ENCODE assay signal across 17 cellular contexts in the genomic region with DNA sequence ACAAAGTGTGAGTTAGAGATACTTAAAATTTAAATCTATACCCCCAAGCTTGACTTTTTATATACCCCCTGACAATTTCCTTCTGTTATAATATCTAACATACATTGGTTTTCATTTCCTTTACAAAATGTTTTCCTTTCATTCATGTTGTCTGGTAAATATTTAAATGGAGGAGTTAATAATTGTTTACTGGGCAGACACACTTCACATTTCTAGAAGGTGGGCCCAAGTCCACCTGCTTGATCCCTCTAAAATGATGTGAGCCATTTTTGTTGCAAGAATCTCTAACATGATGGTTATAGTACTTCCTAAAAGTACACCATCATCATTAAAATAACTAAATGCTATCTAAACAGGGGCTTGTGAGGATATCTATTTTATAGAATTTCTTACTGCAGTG.
"Had no signal": no experiment of that assay in that cellular context is flagged by ENCODE, and none has a peak within 500 bp of the region (broad histone marks: within the 10 kb centered on the region; RNA-seq: fewer than 3 reads in every experiment).

No MANE protein-coding gene starts in this region.

- H3K9me3 Mint-ChIP-seq: stimulated activated naive B cell treated with anti-CD40 and anti-IgM and Interleukin-4, amounts not matched to agents 10 μg/mL and 1 μg/mL and 100 μg/mL, for 72 hours; stimulated activated naive CD8-positive, alpha-beta T cell treated with anti-CD3 and anti-CD28 coated beads, Interleukin-15, Interleukin-2, amounts not matched to agents 100 ng/mL and 50 ng/mL, for 24 hours had no signal

- H3K36me3 ChIP-seq: lower lobe of right lung, right atrium auricular region, sigmoid colon, thoracic aorta, tibial nerve, upper lobe of left lung had no signal

- H3K4me3 Mint-ChIP-seq: naive thymus-derived CD8-positive, alpha-beta T cell; stimulated activated naive B cell treated with anti-CD40 and anti-IgM and Interleukin-4, amounts not matched to agents 10 μg/mL and 1 μg/mL and 100 μg/mL, for 72 hours; stimulated activated naive CD8-positive, alpha-beta T cell treated with anti-CD3 and anti-CD28 coated beads, Interleukin-15, Interleukin-2, amounts not matched to agents 100 ng/mL and 50 ng/mL, for 24 hours had no signal

- H3K4me1 ChIP-seq: lower lobe of right lung, parathyroid adenoma, right atrium auricular region, sigmoid colon, tibial nerve, upper lobe of left lung had no signal

- H3K4me1 Mint-ChIP-seq: stimulated activated naive B cell treated with anti-CD40 and anti-IgM and Interleukin-4, amounts not matched to agents 10 μg/mL and 1 μg/mL and 100 μg/mL, for 72 hours had no signal

- H3K4me3 ChIP-seq: dorsolateral prefrontal cortex, lower lobe of right lung, right atrium auricular region, sigmoid colon, thoracic aorta, tibial nerve, upper lobe of left lung had no signal

- H3K27ac ChIP-seq: dorsolateral prefrontal cortex, lower lobe of right lung, parathyroid adenoma, right atrium auricular region, sigmoid colon, thoracic aorta, tibial nerve, upper lobe of left lung had no signal

- H3K9me3 ChIP-seq: lower lobe of right lung, right atrium auricular region, sigmoid colon, thoracic aorta, tibial nerve, upper lobe of left lung had no signal

- H3K27me3 ChIP-seq: dorsolateral prefrontal cortex, right atrium auricular region, sigmoid colon, tibial nerve, upper lobe of left lung had no signal

- H3K27ac Mint-ChIP-seq: naive thymus-derived CD8-positive, alpha-beta T cell; progenitor cell of endocrine pancreas; stimulated activated naive B cell treated with anti-CD40 and anti-IgM and Interleukin-4, amounts not matched to agents 10 μg/mL and 1 μg/mL and 100 μg/mL, for 72 hours; stimulated activated naive CD8-positive, alpha-beta T cell treated with anti-CD3 and anti-CD28 coated beads, Interleukin-15, Interleukin-2, amounts not matched to agents 100 ng/mL and 50 ng/mL, for 24 hours had no signal

- DNase-seq: dorsolateral prefrontal cortex; effector CD4-positive, alpha-beta T cell; head of caudate nucleus; kidney; left colon; left ventricle myocardium superior; lower lobe of right lung; naive thymus-derived CD8-positive, alpha-beta T cell; sigmoid colon; stimulated activated naive B cell treated with anti-CD40 and anti-IgM and Interleukin-4, amounts not matched to agents 10 μg/mL and 1 μg/mL and 100 μg/mL, for 72 hours; upper lobe of left lung had no signal

- H3K27me3 Mint-ChIP-seq: progenitor cell of endocrine pancreas; stimulated activated naive B cell treated with anti-CD40 and anti-IgM and Interleukin-4, amounts not matched to agents 10 μg/mL and 1 μg/mL and 100 μg/mL, for 72 hours; stimulated activated naive CD8-positive, alpha-beta T cell treated with anti-CD3 and anti-CD28 coated beads, Interleukin-15, Interleukin-2, amounts not matched to agents 100 ng/mL and 50 ng/mL, for 24 hours had no signal

- H3K36me3 Mint-ChIP-seq: naive thymus-derived CD8-positive, alpha-beta T cell; stimulated activated naive B cell treated with anti-CD40 and anti-IgM and Interleukin-4, amounts not matched to agents 10 μg/mL and 1 μg/mL and 100 μg/mL, for 72 hours had no signal

- ATAC-seq: left colon; left ventricle myocardium superior; lower lobe of right lung; naive thymus-derived CD8-positive, alpha-beta T cell; stimulated activated naive B cell treated with anti-CD40 and anti-IgM and Interleukin-4, amounts not matched to agents 10 μg/mL and 1 μg/mL and 100 μg/mL, for 72 hours had no signal
